ENCODE assay signal across 8 cellular contexts in genomic region chr3:9951962-9952805, GRCh38. TPM values are rescaled to one million over a fixed set of nuclear protein-coding genes. Genes with fewer than 3 reads are reported as not detected.
DNase-seq lines count a peak whose midpoint lies in the region; ATAC-seq, FAIRE-seq and TF ChIP-seq lines count a peak whose summit lies in the region.

Gene PRRT3, minus strand, starts transcription at chr3:9952408. Its CDS starts 2,293 bp downstream, at chr3:9950115.

- peak within 1 kb of the TSS; percentile 39 for H3K4me2 ChIP-seq in keratinocyte (ENCODE audit: control insufficient read depth, extremely low read depth, insufficient read depth, low read depth, low read length)

- H3K4me3 ChIP-seq in brain microvascular endothelial cell (ENCODE audit: low read depth, low read length): peak within 1 kb of the TSS; percentile 60
- H3K4me3 ChIP-seq in keratinocyte (ENCODE audit: control insufficient read depth in 2 of 3, extremely low read depth in 1 of 3, insufficient read depth in 2 of 3, low read depth in 1 of 3, low read length in 3 of 3): peak within 1 kb of the TSS; percentile 33 to 66 (median 55)

- no peaks in the 10 kb centered on the region for H3K27me3 Mint-ChIP-seq in Calu3 (ENCODE audit: unreplicated experiment)

- peaks cover 13% of the 10 kb centered on the region for H3K4me1 Mint-ChIP-seq in Calu3 (ENCODE audit: low read depth, unreplicated experiment)

- H3K9me3 ChIP-seq in keratinocyte (ENCODE audit: control insufficient read depth, low read depth, low read length): no peaks in the 10 kb centered on the region

- H3K4me3 Mint-ChIP-seq in Calu3 (ENCODE audit: low read depth, unreplicated experiment): peak within 1 kb of the TSS; percentile 60

- in situ Hi-C loops in brain microvascular endothelial cell (cut with HindIII; ENCODE audit: low pct_ligation_motif_present, low sequenced_read_pairs): no loop called here

- CTCF ChIA-PET in Calu3 (lab: Charles Lee): interaction anchor here (0.6 to 0.8 kb wide), 3 partner anchors 11 to 94 kb away, joined by 3 read pairs; no protein-coding TSS in a partner anchor

- BruUV-seq in Calu3 (replicated peaks; lab: Mats Ljungman, UMichigan): no TSS peak

- TF ChIP-seq CTCF in Calu3 (IDR thresholded peaks at IDR 0.05; ENCODE audit: unreplicated experiment) (no peak), brain microvascular endothelial cell (IDR thresholded peaks at IDR 0.05; ENCODE audit: low read depth, low read length, missing control alignments) (no peak), keratinocyte (optimal IDR thresholded peaks at IDR 0.05 in 1 of 3, IDR thresholded peaks at IDR 0.05 in 1 of 3, conservative IDR thresholded peaks at IDR 0.05 in 1 of 3; ENCODE audit: extremely low read depth in 1 of 3, insufficient read depth in 2 of 3, low read length in 3 of 3) (no peak)

- peak within 1 kb of the TSS; percentile 28 for H2AFZ ChIP-seq in keratinocyte (ENCODE audit: control insufficient read depth, low read length)

- H3K27me3 ChIP-seq in brain microvascular endothelial cell (replicated peaks) (no peaks in the 10 kb centered on the region), keratinocyte (ENCODE audit: control insufficient read depth, extremely low read depth, insufficient read depth, low read length) (no peaks in the 10 kb centered on the region)

- H3K36me3 Mint-ChIP-seq in Calu3 (ENCODE audit: insufficient read depth, unreplicated experiment): peaks cover 19% of the 10 kb centered on the region

- no peaks in the 10 kb centered on the region for H3K9me1 ChIP-seq in keratinocyte (ENCODE audit: control insufficient read depth, extremely low read depth, insufficient read depth, low read length)

- intact Hi-C loops in Calu3 (cut with micrococcal nuclease; ENCODE audit: unreplicated experiment): no loop called here

- peaks cover 3% of the 10 kb centered on the region for H3K4me1 ChIP-seq in keratinocyte (ENCODE audit: control insufficient read depth, extremely low read depth, insufficient read depth, low read length)

- no peaks in the 10 kb centered on the region for H3K9me3 Mint-ChIP-seq in Calu3 (ENCODE audit: low read depth, unreplicated experiment)

- FAIRE-seq in keratinocyte (lab: Jason Lieb, UNC): no peak

- dilution Hi-C loops in keratinocyte (cut with MboI; ENCODE audit: extremely low pct_ligation_motif_present, low sequenced_read_pairs): no loop called here

- H3K36me3 ChIP-seq in brain microvascular endothelial cell (replicated peaks): no peaks in the 10 kb centered on the region
- no peaks in the 10 kb centered on the region for H3K36me3 ChIP-seq in keratinocyte (ENCODE audit: control insufficient read depth in 2 of 2, extremely low read depth in 1 of 2, insufficient read depth in 2 of 2, low read length in 2 of 2)

- no peaks in the 10 kb centered on the region for H4K20me1 ChIP-seq in keratinocyte (ENCODE audit: control insufficient read depth, extremely low read depth, insufficient read depth, low read length)

- ATAC-seq in GM19372 (IDR thresholded peaks at IDR 0.05; ENCODE audit: low read depth, unreplicated experiment) (peak; percentile 77), HG03558 (IDR thresholded peaks at IDR 0.05; ENCODE audit: extremely low read depth, unreplicated experiment) (peak; percentile 45)

- DNase-seq in Calu3 (no peak), T-helper 9 cell (peak; percentile 41), brain microvascular endothelial cell (peak; percentile 29), keratinocyte (ENCODE audit: low read depth, low spot score) (no peak), NCI-H446 treated with DMSO at 0.1 percent for 48 hours (lab: John Stamatoyannopoulos, UW) (no peak)
- peak; percentile 62 for DNase-seq in stimulated activated CD4-positive, alpha-beta T cell treated with anti-CD3 and anti-CD28 coated beads, Interleukin-4, amount 100 ng/mL, for 24 hours

- H3K27ac ChIP-seq in brain microvascular endothelial cell (no peak within 1 kb of the TSS), keratinocyte (ENCODE audit: control insufficient read depth, insufficient read depth, low read length) (no peak within 1 kb of the TSS)

- H3K9ac ChIP-seq in keratinocyte (ENCODE audit: control insufficient read depth, extremely low read depth, insufficient read depth, low read length): no peak within 1 kb of the TSS

- no peak within 1 kb of the TSS for H3K27ac Mint-ChIP-seq in Calu3 (ENCODE audit: unreplicated experiment)

- H3K79me2 ChIP-seq in keratinocyte (ENCODE audit: control insufficient read depth, insufficient read depth, low read length): no peaks in the 10 kb centered on the region

RNA-seq across cellular contexts. Expression of gene PRRT3, which starts in this region (rescaled TPM):
- total RNA-seq in Calu3 (2022): 1.2 and 1.6 TPM in 2 replicates
- 0.22 to 0.49 TPM (median 0.41 TPM) in 3 replicates for polyA plus RNA-seq in keratinocyte
- 0.11 TPM for polyA plus RNA-seq in keratinocyte (2011; ENCODE audit: low read depth)
- polyA plus RNA-seq in keratinocyte (2011; cell fraction: cytosol; rRNA removed): 0.12 and 0.21 TPM in 2 replicates
- 0.75 and 1.2 TPM in 2 replicates for polyA plus RNA-seq in keratinocyte (2011; cell fraction: nucleus; rRNA removed)
- polyA plus RNA-seq in keratinocyte (2012; ENCODE audit: low replicate concordance): 0.55 and 0.71 TPM in 2 replicates
- polyA minus RNA-seq in keratinocyte: 0.54 to 1.3 TPM (median 1.0 TPM) in 3 replicates
- 0.58 TPM for polyA minus RNA-seq in keratinocyte (2011; cell fraction: cytosol; rRNA and poly(A)+ RNA removed)
- polyA minus RNA-seq in keratinocyte (2011; cell fraction: nucleus; rRNA and poly(A)+ RNA removed): 0.93 and 1.3 TPM in 2 replicates

Comparison
In these comparisons a context has a peak if more than half of its experiments do, and no peak if none do; other contexts are left out.
1. DNase-seq: peak in T-helper 9 cell (single experiment), brain microvascular endothelial cell (single experiment) and stimulated activated CD4-positive, alpha-beta T cell treated with anti-CD3 and anti-CD28 coated beads, Interleukin-4, amount 100 ng/mL, for 24 hours (single experiment); none in Calu3 (single experiment), keratinocyte (single experiment) and NCI-H446 treated with DMSO at 0.1 percent for 48 hours (single experiment).